Comparison of ENCODE assay signal across 17 cellular contexts in genomic region chr4:7894098-7894676, GRCh38. TPM values are rescaled to one million over a fixed set of nuclear protein-coding genes. Genes with fewer than 3 reads are reported as not detected.
DNase-seq lines count a peak whose midpoint lies in the region; ATAC-seq and TF ChIP-seq lines count a peak whose summit lies in the region.
"Had no signal": no experiment of that assay in that cellular context is flagged by ENCODE, and none has a peak within 500 bp of the region (broad histone marks: within the 10 kb centered on the region; RNA-seq: fewer than 3 reads in every experiment).

No MANE protein-coding gene starts in this region.

- no peak overlapping the region for H4K12ac ChIP-seq in trophoblast cell (ENCODE audit: low read depth, low read length)

- H3K4me3 ChIP-seq in Panc1 (ENCODE audit: low read depth in 2 of 2, low read length in 2 of 2): no peak overlapping the region
- no peak overlapping the region for H3K4me3 ChIP-seq in esophagus squamous epithelium
- no peak overlapping the region for H3K4me3 ChIP-seq in trophoblast cell (ENCODE audit: low read depth, low read length)
- H3K4me3 ChIP-seq: heart left ventricle, testis had no signal

- H2AK5ac ChIP-seq in trophoblast cell (ENCODE audit: low read length): no peak overlapping the region

- TF ChIP-seq CTCF in Panc1 (IDR thresholded peaks at IDR 0.05) (no peak), esophagus squamous epithelium (IDR thresholded peaks at IDR 0.05) (no peak)

- in situ Hi-C loops in Panc1 (cut with HindIII; ENCODE audit: low pct_unique_long_range_greater_than_20kb, low sequenced_read_pairs): no loop called here

- H3K36me3 ChIP-seq in Panc1 (ENCODE audit: control insufficient read depth, insufficient read depth, low read length) (no peaks in the 10 kb centered on the region), esophagus squamous epithelium (no peaks in the 10 kb centered on the region), trophoblast cell (ENCODE audit: control insufficient read depth in 1 of 2, insufficient read depth in 2 of 2, low read length in 2 of 2) (peaks cover 0 to 2% of the 10 kb centered on the region in 2 experiments)
- H3K36me3 ChIP-seq: heart left ventricle had no signal

- no peak overlapping the region for H3K14ac ChIP-seq in trophoblast cell (ENCODE audit: low read length)

- H3K23ac ChIP-seq in trophoblast cell (ENCODE audit: low read length): no peak overlapping the region

- no peaks in the 10 kb centered on the region for H3K79me1 ChIP-seq in trophoblast cell (ENCODE audit: low read length)

- H4K91ac ChIP-seq in trophoblast cell (ENCODE audit: low read depth, low read length): no peak overlapping the region

- H3K4me1 ChIP-seq in Panc1 (ENCODE audit: control insufficient read depth, insufficient read depth, low read length) (peaks cover 88% of the 10 kb centered on the region), esophagus squamous epithelium (peaks cover 3 to 53% (median 32%) of the 10 kb centered on the region in 3 donors), trophoblast cell (ENCODE audit: control insufficient read depth in 1 of 2, insufficient read depth in 2 of 2, low read length in 2 of 2) (peaks cover 12 to 15% of the 10 kb centered on the region in 2 experiments)
- H3K4me1 ChIP-seq: testis had no signal

- POLR2A ChIA-PET in Panc1 (lab: Charles Lee): no interaction called here

- peaks cover 4% of the 10 kb centered on the region for H3K9me3 Mint-ChIP-seq in activated T-cell treated with anti-CD3 and anti-CD28 coated beads, Interleukin-2, amount 50 U/mL, for 24 hours
- H3K9me3 Mint-ChIP-seq: activated CD4-positive, alpha-beta T cell treated with anti-CD3 and anti-CD28 coated beads, Interleukin-2, amount 10 ng/mL, durations not matched to agents 24 days and 14 days had no signal

- WGBS in esophagus squamous epithelium, 2 donors: 36 to 69% methylated on average over 12 of the region's 12 CpGs
- WGBS in trophoblast cell (ENCODE audit: extremely low coverage, insufficient coverage, insufficient read length): no CpG with 5 or more reads among the region's 12 CpGs

- no peak overlapping the region for H2AFZ ChIP-seq in trophoblast cell (ENCODE audit: insufficient read depth, low read length, poor library complexity)

- H3K18ac ChIP-seq in trophoblast cell (ENCODE audit: low read length): peak overlapping the region; percentile 25

- CTCF ChIA-PET in Panc1 (lab: Charles Lee): no interaction called here

- ATAC-seq in Panc1 (no peak), GM19397 (IDR thresholded peaks at IDR 0.05; ENCODE audit: unreplicated experiment) (no peak)

- H2BK120ac ChIP-seq in trophoblast cell (ENCODE audit: insufficient read depth, low read length, poor library complexity): no peak overlapping the region

- no peak overlapping the region for H3K4ac ChIP-seq in trophoblast cell (ENCODE audit: low read depth, low read length)

- H2BK12ac ChIP-seq in trophoblast cell (ENCODE audit: low read length): no peak overlapping the region

- no peaks in the 10 kb centered on the region for H3K27me3 Mint-ChIP-seq in activated T-cell treated with anti-CD3 and anti-CD28 coated beads, Interleukin-2, amount 50 U/mL, for 24 hours
- H3K27me3 Mint-ChIP-seq: activated CD4-positive, alpha-beta T cell treated with anti-CD3 and anti-CD28 coated beads, Interleukin-2, amount 10 ng/mL, durations not matched to agents 24 days and 14 days had no signal

- TF ChIP-seq POLR2A in esophagus squamous epithelium (IDR thresholded peaks at IDR 0.05): no peak

- H3K9me3 ChIP-seq in Panc1 (ENCODE audit: control insufficient read depth, insufficient read depth, low read depth, low read length) (no peaks in the 10 kb centered on the region), esophagus squamous epithelium (peaks cover 0 to 2% (median 2%) of the 10 kb centered on the region in 3 donors), trophoblast cell (ENCODE audit: insufficient read depth, low read depth, low read length) (no peaks in the 10 kb centered on the region)
- H3K9me3 ChIP-seq: BE2C, testis had no signal

- DNase-seq in HPDE6-E6E7 (ENCODE audit: extremely low spot score) (peak; percentile 80), Panc1 (ENCODE audit: low read depth, low spot score) (no peak), esophagus squamous epithelium (lab: John Stamatoyannopoulos, UW) (no peak), trophoblast cell (no peak), NCI-H748 treated with DMSO at 0.1 percent for 48 hours (lab: John Stamatoyannopoulos, UW) (no peak)
- DNase-seq in activated T-cell treated with anti-CD3 and anti-CD28 coated beads, Interleukin-2, amount 50 U/mL, for 24 hours: no peak
- DNase-seq: activated CD4-positive, alpha-beta T cell treated with anti-CD3 and anti-CD28 coated beads, Interleukin-2, amount 10 ng/mL, durations not matched to agents 24 days and 14 days; activated naive CD4-positive, alpha-beta T cell treated with anti-CD3 and anti-CD28 coated beads for 36 hours; Calu3; dermis blood vessel endothelial cell; GF-D8; heart left ventricle; NCI-H2029 treated with DMSO at 0.1 percent for 48 hours; stimulated activated CD4-positive, alpha-beta T cell treated with anti-CD3 and anti-CD28 coated beads, Interleukin-4, amount 100 ng/mL, for 24 hours; testis had no signal

- no peak overlapping the region for H4K8ac ChIP-seq in trophoblast cell (ENCODE audit: low read depth, low read length)

- H3K4me1 Mint-ChIP-seq in activated T-cell treated with anti-CD3 and anti-CD28 coated beads, Interleukin-2, amount 50 U/mL, for 24 hours (ENCODE audit: low read depth): peaks cover 19% of the 10 kb centered on the region

- intact Hi-C loops in Panc1 (cut with micrococcal nuclease; ENCODE audit: unreplicated experiment) (no loop called here), esophagus squamous epithelium (cut with DNase I) (no loop called here)

- H2BK5ac ChIP-seq in trophoblast cell (ENCODE audit: low read depth, low read length, poor library complexity): no peak overlapping the region

- H3K4me2 ChIP-seq in trophoblast cell (ENCODE audit: low read length): no peak overlapping the region

- H3K9ac ChIP-seq in trophoblast cell (ENCODE audit: low read length): no peak overlapping the region

- peaks cover 9% of the 10 kb centered on the region for H3K36me3 Mint-ChIP-seq in activated T-cell treated with anti-CD3 and anti-CD28 coated beads, Interleukin-2, amount 50 U/mL, for 24 hours (ENCODE audit: low read depth)

- peaks cover 8% of the 10 kb centered on the region for H3K79me2 ChIP-seq in trophoblast cell (ENCODE audit: control insufficient read depth, insufficient read depth, low read length, poor library complexity)

- no peak overlapping the region for H3K4me3 Mint-ChIP-seq in activated T-cell treated with anti-CD3 and anti-CD28 coated beads, Interleukin-2, amount 50 U/mL, for 24 hours
- H3K4me3 Mint-ChIP-seq: activated CD4-positive, alpha-beta T cell treated with anti-CD3 and anti-CD28 coated beads, Interleukin-2, amount 10 ng/mL, durations not matched to agents 24 days and 14 days; activated naive CD4-positive, alpha-beta T cell treated with anti-CD3 and anti-CD28 coated beads for 36 hours had no signal

- no peak overlapping the region for H3K27ac Mint-ChIP-seq in activated T-cell treated with anti-CD3 and anti-CD28 coated beads, Interleukin-2, amount 50 U/mL, for 24 hours
- H3K27ac Mint-ChIP-seq: activated CD4-positive, alpha-beta T cell treated with anti-CD3 and anti-CD28 coated beads, Interleukin-2, amount 10 ng/mL, durations not matched to agents 24 days and 14 days; activated naive CD4-positive, alpha-beta T cell treated with anti-CD3 and anti-CD28 coated beads for 36 hours had no signal

- H3K27me3 ChIP-seq in Panc1 (ENCODE audit: control insufficient read depth, insufficient read depth, low read length): no peaks in the 10 kb centered on the region
- H3K27me3 ChIP-seq in esophagus squamous epithelium: no peaks in the 10 kb centered on the region
- no peaks in the 10 kb centered on the region for H3K27me3 ChIP-seq in trophoblast cell (ENCODE audit: insufficient read depth, low read length)
- H3K27me3 ChIP-seq: BE2C, heart left ventricle, testis had no signal

- H3K27ac ChIP-seq in Panc1 (ENCODE audit: low read length): peak overlapping the region; percentile 96
- peak overlapping the region; percentile 15 to 48 (median 40) for H3K27ac ChIP-seq in esophagus squamous epithelium
- H3K27ac ChIP-seq in trophoblast cell (ENCODE audit: low read depth, low read length): no peak overlapping the region
- H3K27ac ChIP-seq: testis had no signal

- no TSS peak for BruUV-seq in Panc1 (replicated peaks; lab: Mats Ljungman, UMichigan)

RNA-seq across cellular contexts. Expression of gene AFAP1, which starts 45.5 kb away (rescaled TPM):
- total RNA-seq in Panc1 (2021; ENCODE audit: unreplicated experiment) (94.7 TPM), esophagus squamous epithelium (10 to 100 TPM in 2 of 4 donors, 1 to 10 TPM in 2; 4.4 to 16.6 (median 10.7) TPM)
- 90.7 TPM for polyA plus RNA-seq in Panc1 (2012; ENCODE audit: insufficient read length)
- polyA plus RNA-seq in trophoblast cell (2013): 14.8 and 15.5 TPM in 2 replicates
